In genomic region chr17:12812877-12813276, GRCh38 we compare ENCODE assay signal across 15 cellular contexts. TPM values are rescaled to one million over a fixed set of nuclear protein-coding genes. Genes with fewer than 3 reads are reported as not detected.
A peak's percentile ranks its signal among the peaks of the same experiment; 100 is the strongest.
DNase-seq lines count a peak whose midpoint lies in the region; ATAC-seq, FAIRE-seq and TF ChIP-seq lines count a peak whose summit lies in the region.
"Had no signal": no experiment of that assay in that cellular context is flagged by ENCODE, and none has a peak within 500 bp of the region (broad histone marks: within the 10 kb centered on the region; RNA-seq: fewer than 3 reads in every experiment).

No MANE protein-coding gene starts in this region.

- no peak overlapping the region for H3K9ac ChIP-seq in endodermal cell (ENCODE audit: extremely low read depth, low read length, poor library complexity, severe bottlenecking)
- H3K9ac ChIP-seq: BLaER1 treated with 17β-estradiol and CSF1 and Interleukin-3, amounts not matched to agents 10 nM and 100 nM had no signal

- peak overlapping the region; percentile 9 for H3K4me2 ChIP-seq in hepatocyte
- H3K4me2 ChIP-seq: BLaER1 treated with 17β-estradiol and CSF1 and Interleukin-3, amounts not matched to agents 10 nM and 100 nM had no signal

- H3K4me1 ChIP-seq in hepatocyte (ENCODE audit: insufficient read depth) (no peaks in the 10 kb centered on the region), endodermal cell (ENCODE audit: control insufficient read depth, insufficient read depth, low read length) (no peaks in the 10 kb centered on the region)

- peaks cover 36% of the 10 kb centered on the region for H3K9me3 Mint-ChIP-seq in WTC11
- H3K9me3 Mint-ChIP-seq in endodermal cell, result peaks cover 25% of the 10 kb centered on the region

- peaks cover 32% of the 10 kb centered on the region for H3K36me3 Mint-ChIP-seq in WTC11
- H3K36me3 Mint-ChIP-seq in endodermal cell (ENCODE audit: low read depth), result peaks cover 15% of the 10 kb centered on the region
- H3K36me3 Mint-ChIP-seq: CD4-positive, CD25-positive, alpha-beta regulatory T cell had no signal

- ATAC-seq in WTC11 (no peak), omental fat pad (ENCODE audit: low FRiP score) (peak; percentile 79)

- DNase-seq in GM12892 (ENCODE audit: insufficient read length), result no peak
- DNase-seq in WTC11 (ENCODE audit: low spot score), result no peak
- DNase-seq in hepatocyte (ENCODE audit: low spot score), result no peak
- no peak for DNase-seq in omental fat pad (ENCODE audit: low spot score)
- DNase-seq in DMS53 (lab: John Stamatoyannopoulos, UW), result no peak
- no peak for DNase-seq in activated CD4-positive, alpha-beta T cell treated with anti-CD3 and anti-CD28 coated beads, Interleukin-2, amount 50 U/mL, for 48 hours
- no peak for DNase-seq in endodermal cell
- DNase-seq in activated T-cell treated with anti-CD3 and anti-CD28 coated beads, Interleukin-2, amount 50 U/mL, for 1 hour, result no peak
- DNase-seq: ACHN; CD4-positive, CD25-positive, alpha-beta regulatory T cell; HCEC 1CT; HFFc6 had no signal

- H3K27me3 Mint-ChIP-seq in WTC11 (ENCODE audit: low read depth) (no peaks in the 10 kb centered on the region; the same call in 1 of the 2 replicates), endodermal cell (ENCODE audit: insufficient read depth) (no peaks in the 10 kb centered on the region)
- H3K27me3 Mint-ChIP-seq: CD4-positive, CD25-positive, alpha-beta regulatory T cell had no signal

- POLR2A ChIA-PET in WTC11 (lab: Charles Lee), result interaction anchor here (0.7 kb wide), 1 partner anchor 9 kb away, joined by 3 read pairs; no protein-coding TSS in a partner anchor

- H3K79me2 ChIP-seq in hepatocyte, result no peaks in the 10 kb centered on the region

- TF ChIP-seq CTCF in WTC11 (IDR thresholded peaks at IDR 0.05), result no peak
- TF ChIP-seq CTCF in hepatocyte (IDR thresholded peaks at IDR 0.05; ENCODE audit: poor library complexity), result no peak
- no peak for TF ChIP-seq CTCF in omental fat pad (IDR thresholded peaks at IDR 0.05)
- no peak for TF ChIP-seq CTCF in endodermal cell (conservative IDR thresholded peaks at IDR 0.05)

- H3K36me3 ChIP-seq in hepatocyte (replicated peaks; ENCODE audit: insufficient read depth, low read depth) (no peaks in the 10 kb centered on the region), endodermal cell (ENCODE audit: control insufficient read depth, insufficient read depth, low read length) (no peaks in the 10 kb centered on the region)

- H3K9me3 ChIP-seq in hepatocyte (ENCODE audit: low read depth) (peaks cover 4% of the 10 kb centered on the region), endodermal cell (ENCODE audit: control insufficient read depth, low read length) (peaks cover 19% of the 10 kb centered on the region)

- TF ChIP-seq POLR2A in GM12892 (IDR thresholded peaks at IDR 0.05; ENCODE audit: low read depth, low read length), result no peak

- WGBS in hepatocyte (ENCODE audit: low lambda C conversion rate, missing lambda C conversion rate), result 50% methylated on average over 5 of the region's 5 CpGs
- WGBS in endodermal cell (ENCODE audit: insufficient coverage in 1 of 2, insufficient read length in 1 of 2), 2 experiments, result 89% methylated on average over 4 of the region's 5 CpGs; no CpG with 5 or more reads in 1 of the 2 experiments

- H3K4me1 Mint-ChIP-seq in WTC11, result peaks cover 27% of the 10 kb centered on the region
- no peaks in the 10 kb centered on the region for H3K4me1 Mint-ChIP-seq in endodermal cell
- H3K4me1 Mint-ChIP-seq: CD4-positive, CD25-positive, alpha-beta regulatory T cell had no signal

- H3K4me3 ChIP-seq in hepatocyte (no peak overlapping the region), endodermal cell (ENCODE audit: low read length) (no peak overlapping the region)
- H3K4me3 ChIP-seq: BLaER1 treated with 17β-estradiol and CSF1 and Interleukin-3, amounts not matched to agents 10 nM and 100 nM had no signal

- H3K27ac Mint-ChIP-seq in WTC11 (peak overlapping the region; percentile 8; the same call in 1 of the 2 replicates), endodermal cell (no peak overlapping the region)
- H3K27ac Mint-ChIP-seq: CD4-positive, CD25-positive, alpha-beta regulatory T cell; HFFc6 had no signal

- no peaks in the 10 kb centered on the region for H3K9me2 ChIP-seq in hepatocyte (replicated peaks; ENCODE audit: insufficient read depth)

- no peak overlapping the region for H3K27ac ChIP-seq in hepatocyte
- no peak overlapping the region for H3K27ac ChIP-seq in endodermal cell (ENCODE audit: low read depth, low read length)
- H3K27ac ChIP-seq: BLaER1 treated with 17β-estradiol and CSF1 and Interleukin-3, amounts not matched to agents 10 nM and 100 nM; HL-60 had no signal

- H4K20me1 ChIP-seq in hepatocyte (ENCODE audit: insufficient read depth, poor library complexity, severe bottlenecking), result no peaks in the 10 kb centered on the region
- H4K20me1 ChIP-seq: BLaER1 treated with 17β-estradiol and CSF1 and Interleukin-3, amounts not matched to agents 10 nM and 100 nM had no signal

- CTCF ChIA-PET in WTC11 (lab: Charles Lee), result no interaction called here

- no peaks in the 10 kb centered on the region for H3K27me3 ChIP-seq in hepatocyte
- no peaks in the 10 kb centered on the region for H3K27me3 ChIP-seq in endodermal cell (ENCODE audit: control insufficient read depth, insufficient read depth, low read length, poor library complexity, severe bottlenecking)
- H3K27me3 ChIP-seq: BLaER1 treated with 17β-estradiol and CSF1 and Interleukin-3, amounts not matched to agents 10 nM and 100 nM had no signal

- H3K4me3 Mint-ChIP-seq in WTC11 (no peak overlapping the region), endodermal cell (no peak overlapping the region)
- H3K4me3 Mint-ChIP-seq: CD4-positive, CD25-positive, alpha-beta regulatory T cell; HFFc6 had no signal

- FAIRE-seq in GM12892 (lab: Jason Lieb, UNC), result peak; percentile 88
- FAIRE-seq: GM19239 had no signal

- H2AFZ ChIP-seq in hepatocyte, result no peak overlapping the region

TF ChIP-seq in WTC11, 78 proteins besides CTCF, POLR2A, EP300 and RAD21 (continues in another document):
- no peak for TF ChIP-seq EMX1 (CRISPR knock-in tag; IDR thresholded peaks at IDR 0.05)
- no peak for TF ChIP-seq ZBTB43 (CRISPR knock-in tag; IDR thresholded peaks at IDR 0.05)
- no peak for TF ChIP-seq NFYB (CRISPR knock-in tag; conservative IDR thresholded peaks at IDR 0.05; ENCODE audit: low read depth)
- TF ChIP-seq NR3C1 (CRISPR knock-in tag; conservative IDR thresholded peaks at IDR 0.05; ENCODE audit: low read depth), result no peak
- TF ChIP-seq RELA (CRISPR knock-in tag; IDR thresholded peaks at IDR 0.05; ENCODE audit: borderline replicate concordance), result no peak
- TF ChIP-seq MYBL2 (CRISPR knock-in tag; IDR thresholded peaks at IDR 0.05), result no peak
- TF ChIP-seq GTF2I (CRISPR knock-in tag; conservative IDR thresholded peaks at IDR 0.05), result no peak
- no peak for TF ChIP-seq JUN (CRISPR knock-in tag; IDR thresholded peaks at IDR 0.05)
- no peak for TF ChIP-seq ERG (CRISPR knock-in tag; IDR thresholded peaks at IDR 0.05)
- no peak for TF ChIP-seq TCF7 (CRISPR knock-in tag; IDR thresholded peaks at IDR 0.05; ENCODE audit: low read depth)
- TF ChIP-seq, protein P1, sequence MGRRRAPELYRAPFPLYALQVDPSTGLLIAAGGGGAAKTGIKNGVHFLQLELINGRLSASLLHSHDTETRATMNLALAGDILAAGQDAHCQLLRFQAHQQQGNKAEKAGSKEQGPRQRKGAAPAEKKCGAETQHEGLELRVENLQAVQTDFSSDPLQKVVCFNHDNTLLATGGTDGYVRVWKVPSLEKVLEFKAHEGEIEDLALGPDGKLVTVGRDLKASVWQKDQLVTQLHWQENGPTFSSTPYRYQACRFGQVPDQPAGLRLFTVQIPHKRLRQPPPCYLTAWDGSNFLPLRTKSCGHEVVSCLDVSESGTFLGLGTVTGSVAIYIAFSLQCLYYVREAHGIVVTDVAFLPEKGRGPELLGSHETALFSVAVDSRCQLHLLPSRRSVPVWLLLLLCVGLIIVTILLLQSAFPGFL (CRISPR knock-in tag; IDR thresholded peaks at IDR 0.05; ENCODE audit: borderline replicate concordance), result no peak

RNA-seq across cellular contexts. Expression of gene ARHGAP44, which starts 23.6 kb away (rescaled TPM):
- polyA plus RNA-seq in GM12892 (2012; ENCODE audit: missing spikeins), result 9.7 TPM
- total RNA-seq in WTC11 (2021) (22.7 to 23.8 TPM (median 22.8 TPM) in 3 replicates), hepatocyte (3.9 and 4.6 TPM in 2 replicates), omental fat pad (10 to 100 TPM in 1 of 4 donors, 1 to 10 TPM in 3; 3.6 to 22.5 (median 7.2) TPM), endodermal cell (10 to 100 TPM; 14.2 to 21.9 TPM)
- polyA plus RNA-seq in hepatocyte, result 4.2 and 5.4 TPM in 2 replicates
- 6.9 TPM for polyA plus RNA-seq in endodermal cell (2013, experiment 1 of 2)
- 5.9 TPM for polyA plus RNA-seq in endodermal cell (2013, experiment 2 of 2)
- total RNA-seq: CD4-positive, CD25-positive, alpha-beta regulatory T cell had no signal
